Comparison of ENCODE assay signal across 32 cellular contexts in the genomic region with DNA sequence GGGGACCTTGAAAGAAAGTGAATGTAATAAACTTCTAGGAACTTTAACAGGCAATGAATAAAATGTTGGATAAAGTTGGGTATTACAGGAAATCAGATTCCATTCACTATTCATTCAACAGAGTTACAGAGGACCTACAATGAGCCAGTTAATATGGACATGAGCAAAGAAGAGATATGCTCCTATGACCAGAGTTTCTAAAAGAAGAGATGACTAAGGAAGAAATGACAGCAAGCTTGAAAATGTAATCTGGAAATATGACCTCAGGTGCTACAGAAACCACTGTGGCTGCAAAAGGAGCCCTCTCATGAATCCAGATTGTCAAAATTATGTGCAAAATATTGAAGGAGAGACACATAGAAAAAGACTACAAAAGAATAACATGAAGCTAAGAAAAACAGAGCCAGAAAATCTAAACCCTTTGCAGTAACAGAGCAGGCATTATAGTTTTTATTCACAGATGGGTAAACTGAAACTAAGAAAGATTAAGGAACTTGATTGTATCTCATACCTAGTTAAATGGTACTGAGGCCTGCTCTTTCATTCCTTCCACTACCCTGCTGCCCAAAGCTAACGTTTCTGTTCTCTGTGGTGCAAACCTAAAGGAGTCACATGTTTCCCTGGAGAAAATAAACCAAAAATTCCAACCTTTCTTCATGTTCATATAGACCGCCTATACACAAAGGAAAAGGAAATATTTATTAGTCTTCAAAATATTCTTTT.
"Had no signal": no experiment of that assay in that cellular context is flagged by ENCODE, and none has a peak within 500 bp of the region (broad histone marks: within the 10 kb centered on the region; RNA-seq: fewer than 3 reads in every experiment).

No MANE protein-coding gene starts in this region.

- H3K4me1 Mint-ChIP-seq: activated CD4-positive, alpha-beta memory T cell treated with anti-CD3 and anti-CD28 coated beads, Interleukin-2, amount 10 ng/mL, durations not matched to agents 7 days and 5 days; activated CD4-positive, alpha-beta T cell treated with anti-CD3 and anti-CD28 coated beads for 36 hours; activated CD4-positive, alpha-beta T cell treated with anti-CD3 and anti-CD28 coated beads, Interleukin-2, amount 10 ng/mL, durations not matched to agents 24 days and 14 days; activated naive CD4-positive, alpha-beta T cell treated with anti-CD3 and anti-CD28 coated beads, Interleukin-2, amount 10 ng/mL, durations not matched to agents 7 days and 5 days; activated naive CD8-positive, alpha-beta T cell treated with anti-CD3 and anti-CD28 coated beads, Interleukin-2, amount 10 ng/mL, durations not matched to agents 7 days and 5 days had no signal

- H3K36me3 ChIP-seq: breast epithelium, cardiac muscle cell, colonic mucosa, esophagus squamous epithelium, gastroesophageal sphincter, heart right ventricle had no signal

- H3K27ac Mint-ChIP-seq: activated CD4-positive, alpha-beta memory T cell treated with anti-CD3 and anti-CD28 coated beads, Interleukin-2, amount 10 ng/mL, durations not matched to agents 7 days and 5 days; activated CD4-positive, alpha-beta T cell treated with anti-CD3 and anti-CD28 coated beads for 36 hours; activated CD4-positive, alpha-beta T cell treated with anti-CD3 and anti-CD28 coated beads, Interleukin-2, amount 10 ng/mL, durations not matched to agents 24 days and 14 days; activated naive CD4-positive, alpha-beta T cell treated with anti-CD3 and anti-CD28 coated beads, Interleukin-2, amount 10 ng/mL, durations not matched to agents 7 days and 5 days; activated naive CD4-positive, alpha-beta T cell treated with anti-CD3 and anti-CD28 coated beads, Interleukin-2, amount 50 U/mL, for 72 hours; activated naive CD8-positive, alpha-beta T cell treated with anti-CD3 and anti-CD28 coated beads, Interleukin-2, amount 10 ng/mL, durations not matched to agents 7 days and 5 days; activated T-cell treated with anti-CD3 and anti-CD28 coated beads, Interleukin-2, amount 50 U/mL, for 24 hours; activated T-cell treated with anti-CD3 and anti-CD28 coated beads, Interleukin-2, amount 50 U/mL, for 72 hours had no signal

- H3K36me3 Mint-ChIP-seq: activated naive CD4-positive, alpha-beta T cell treated with anti-CD3 and anti-CD28 coated beads, Interleukin-2, amount 10 ng/mL, durations not matched to agents 7 days and 5 days; activated naive CD4-positive, alpha-beta T cell treated with anti-CD3 and anti-CD28 coated beads, Interleukin-2, amount 50 U/mL, for 72 hours; activated naive CD8-positive, alpha-beta T cell treated with anti-CD3 and anti-CD28 coated beads, Interleukin-2, amount 10 ng/mL, durations not matched to agents 7 days and 5 days had no signal

- H3K27me3 ChIP-seq: body of pancreas, breast epithelium, colonic mucosa, esophagus squamous epithelium, gastroesophageal sphincter, heart right ventricle had no signal

- FAIRE-seq: endometrium, endothelial cell of umbilical vein had no signal

- H3K27me3 Mint-ChIP-seq: activated CD4-positive, alpha-beta memory T cell treated with anti-CD3 and anti-CD28 coated beads, Interleukin-2, amount 10 ng/mL, durations not matched to agents 7 days and 5 days; activated CD4-positive, alpha-beta T cell treated with anti-CD3 and anti-CD28 coated beads for 36 hours; activated CD4-positive, alpha-beta T cell treated with anti-CD3 and anti-CD28 coated beads, Interleukin-2, amount 10 ng/mL, durations not matched to agents 24 days and 14 days; activated naive CD4-positive, alpha-beta T cell treated with anti-CD3 and anti-CD28 coated beads, Interleukin-2, amount 10 ng/mL, durations not matched to agents 7 days and 5 days; activated naive CD8-positive, alpha-beta T cell treated with anti-CD3 and anti-CD28 coated beads, Interleukin-2, amount 10 ng/mL, durations not matched to agents 7 days and 5 days; activated T-cell treated with anti-CD3 and anti-CD28 coated beads, Interleukin-2, amount 50 U/mL, for 24 hours had no signal

- H3K9me3 Mint-ChIP-seq: activated CD4-positive, alpha-beta T cell treated with anti-CD3 and anti-CD28 coated beads, Interleukin-2, amount 10 ng/mL, durations not matched to agents 24 days and 14 days had no signal

- ATAC-seq: activated CD4-positive, alpha-beta T cell treated with anti-CD3 and anti-CD28 coated beads for 36 hours; activated naive CD4-positive, alpha-beta T cell treated with anti-CD3 and anti-CD28 coated beads, Interleukin-2, amount 50 U/mL, for 72 hours; activated T-cell treated with anti-CD3 and anti-CD28 coated beads, Interleukin-2, amount 50 U/mL, for 72 hours; body of pancreas; gastroesophageal sphincter had no signal

- H3K4me3 ChIP-seq: body of pancreas, breast epithelium, cardiac muscle cell, colonic mucosa, esophagus squamous epithelium, gastroesophageal sphincter, heart right ventricle had no signal

- DNase-seq: activated CD4-positive, alpha-beta memory T cell treated with anti-CD3 and anti-CD28 coated beads, Interleukin-2, amount 10 ng/mL, durations not matched to agents 7 days and 5 days; activated CD4-positive, alpha-beta T cell treated with anti-CD3 and anti-CD28 coated beads for 36 hours; activated CD4-positive, alpha-beta T cell treated with anti-CD3 and anti-CD28 coated beads, Interleukin-2, amount 10 ng/mL, durations not matched to agents 24 days and 14 days; activated CD4-positive, alpha-beta T cell treated with anti-CD3 and anti-CD28 coated beads, Interleukin-2, amount 50 U/mL, for 4 hours; activated CD4-positive, CD25-positive, alpha-beta regulatory T cell; activated CD4-positive, CD25-positive, alpha-beta regulatory T cell treated with anti-CD3 and anti-CD28 coated beads, Interleukin-2, amount 50 U/mL, for 72 hours; activated CD8-positive, alpha-beta memory T cell treated with anti-CD3 and anti-CD28 coated beads, Interleukin-2, amount 50 U/mL, for 48 hours; activated gamma-delta T cell; activated naive CD4-positive, alpha-beta T cell; activated naive CD4-positive, alpha-beta T cell treated with anti-CD3 and anti-CD28 coated beads, Interleukin-2, amount 10 ng/mL, durations not matched to agents 7 days and 5 days; activated naive CD8-positive, alpha-beta T cell treated with anti-CD3 and anti-CD28 coated beads, Interleukin-2, amount 10 ng/mL, durations not matched to agents 7 days and 5 days; activated T-cell treated with anti-CD3 and anti-CD28 coated beads for 4 hours; activated T-cell treated with anti-CD3 and anti-CD28 coated beads, Interleukin-2, amount 50 U/mL, for 24 hours; activated T-cell treated with anti-CD3 and anti-CD28 coated beads, Interleukin-2, amount 50 U/mL, for 72 hours; amniotic stem cell; anterior cingulate cortex; body of pancreas; central memory CD4-positive, alpha-beta T cell; cerebellar nuclear complex; colonic mucosa; effector CD8-positive, alpha-beta T cell; esophagus squamous epithelium; foreskin melanocyte; heart right ventricle; T-helper 2 cell had no signal

- H3K9me3 ChIP-seq: body of pancreas, breast epithelium, colonic mucosa, esophagus squamous epithelium, gastroesophageal sphincter, heart right ventricle had no signal

- H3K27ac ChIP-seq: body of pancreas, breast epithelium, cardiac muscle cell, colonic mucosa, epithelial cell of prostate, esophagus squamous epithelium, gastroesophageal sphincter, heart right ventricle had no signal

- H3K4me3 Mint-ChIP-seq: activated CD4-positive, alpha-beta memory T cell treated with anti-CD3 and anti-CD28 coated beads, Interleukin-2, amount 10 ng/mL, durations not matched to agents 7 days and 5 days; activated CD4-positive, alpha-beta T cell treated with anti-CD3 and anti-CD28 coated beads for 36 hours; activated CD4-positive, alpha-beta T cell treated with anti-CD3 and anti-CD28 coated beads, Interleukin-2, amount 10 ng/mL, durations not matched to agents 24 days and 14 days; activated naive CD4-positive, alpha-beta T cell treated with anti-CD3 and anti-CD28 coated beads, Interleukin-2, amount 10 ng/mL, durations not matched to agents 7 days and 5 days; activated naive CD8-positive, alpha-beta T cell treated with anti-CD3 and anti-CD28 coated beads, Interleukin-2, amount 10 ng/mL, durations not matched to agents 7 days and 5 days; activated T-cell treated with anti-CD3 and anti-CD28 coated beads, Interleukin-2, amount 50 U/mL, for 24 hours; activated T-cell treated with anti-CD3 and anti-CD28 coated beads, Interleukin-2, amount 50 U/mL, for 72 hours had no signal

- H3K4me1 ChIP-seq: body of pancreas, breast epithelium, colonic mucosa, esophagus squamous epithelium, gastroesophageal sphincter, heart right ventricle had no signal
